In genomic region chr13:27663947-27664346, GRCh38 we compare ENCODE assay signal across 25 cellular contexts. TPM values are rescaled to one million over a fixed set of nuclear protein-coding genes. Genes with fewer than 3 reads are reported as not detected.
DNase-seq lines count a peak whose midpoint lies in the region; ATAC-seq and TF ChIP-seq lines count a peak whose summit lies in the region.
"Had no signal": no experiment of that assay in that cellular context is flagged by ENCODE, and none has a peak within 500 bp of the region (broad histone marks: within the 10 kb centered on the region; RNA-seq: fewer than 3 reads in every experiment).

No MANE protein-coding gene starts in this region.

- no peak for TF ChIP-seq CTCF in WTC11 (IDR thresholded peaks at IDR 0.05)
- peak; percentile 18 for TF ChIP-seq CTCF in left ventricle myocardium inferior (IDR thresholded peaks at IDR 0.05; ENCODE audit: borderline replicate concordance)

- in situ Hi-C loops in G401 (cut with HindIII; ENCODE audit: low sequenced_read_pairs) = no loop called here

- H3K27me3 ChIP-seq in left ventricle myocardium inferior (ENCODE audit: low read depth) = no peaks in the 10 kb centered on the region
- H3K27me3 ChIP-seq: colonic mucosa had no signal

- H3K4me3 ChIP-seq in left ventricle myocardium inferior = no peak overlapping the region
- H3K4me3 ChIP-seq: colonic mucosa, PC-9 had no signal

- ATAC-seq in WTC11 (peak; percentile 76), GM18858 (IDR thresholded peaks at IDR 0.05; ENCODE audit: unreplicated experiment) (no peak), GM21367 (IDR thresholded peaks at IDR 0.05; ENCODE audit: unreplicated experiment) (no peak)
- no peak for ATAC-seq in naive thymus-derived CD8-positive, alpha-beta T cell
- ATAC-seq: stimulated activated effector memory CD8-positive, alpha-beta T cell treated with anti-CD3 and anti-CD28 coated beads, Interleukin-12 subunit alpha, Interleukin-12 subunit beta, amount 100 ng/mL, for 72 hours had no signal

- intact Hi-C loops in left ventricle myocardium inferior (cut with micrococcal nuclease) = no loop called here

- CTCF ChIA-PET in WTC11 (lab: Charles Lee) = interaction anchor here (0.9 to 3.7 kb wide), 3 partner anchors 112 to 302 kb away, joined by 3 to 24 read pairs (median 4); no protein-coding TSS in a partner anchor

- no peak overlapping the region for H3K4me3 Mint-ChIP-seq in WTC11
- no peak overlapping the region for H3K4me3 Mint-ChIP-seq in naive thymus-derived CD8-positive, alpha-beta T cell
- H3K4me3 Mint-ChIP-seq: activated CD4-positive, alpha-beta memory T cell treated with anti-CD3 and anti-CD28 coated beads, Interleukin-2, amount 10 ng/mL, durations not matched to agents 7 days and 5 days; activated naive CD8-positive, alpha-beta T cell treated with anti-CD3 and anti-CD28 coated beads for 36 hours; nephron; stimulated activated effector memory CD8-positive, alpha-beta T cell treated with anti-CD3 and anti-CD28 coated beads, Interleukin-12 subunit alpha, Interleukin-12 subunit beta, amount 100 ng/mL, for 72 hours had no signal

- H3K9me3 Mint-ChIP-seq in WTC11 = no peaks in the 10 kb centered on the region
- H3K9me3 Mint-ChIP-seq in naive thymus-derived CD8-positive, alpha-beta T cell = no peaks in the 10 kb centered on the region
- H3K9me3 Mint-ChIP-seq: activated CD4-positive, alpha-beta memory T cell treated with anti-CD3 and anti-CD28 coated beads, Interleukin-2, amount 10 ng/mL, durations not matched to agents 7 days and 5 days; activated naive CD8-positive, alpha-beta T cell treated with anti-CD3 and anti-CD28 coated beads for 36 hours; nephron; stimulated activated effector memory CD8-positive, alpha-beta T cell treated with anti-CD3 and anti-CD28 coated beads, Interleukin-12 subunit alpha, Interleukin-12 subunit beta, amount 100 ng/mL, for 72 hours had no signal

- H3K27ac Mint-ChIP-seq in WTC11 = peak overlapping the region; percentile 33
- peak overlapping the region in 6 of 10 donors; percentile 30 to 75 (median 51) for H3K27ac Mint-ChIP-seq in naive thymus-derived CD8-positive, alpha-beta T cell
- H3K27ac Mint-ChIP-seq: activated CD4-positive, alpha-beta memory T cell treated with anti-CD3 and anti-CD28 coated beads, Interleukin-2, amount 10 ng/mL, durations not matched to agents 7 days and 5 days; activated naive CD8-positive, alpha-beta T cell treated with anti-CD3 and anti-CD28 coated beads for 36 hours; nephron; stimulated activated effector memory CD8-positive, alpha-beta T cell treated with anti-CD3 and anti-CD28 coated beads, Interleukin-12 subunit alpha, Interleukin-12 subunit beta, amount 100 ng/mL, for 72 hours had no signal

- H3K36me3 ChIP-seq in left ventricle myocardium inferior = peaks cover 7% of the 10 kb centered on the region
- H3K36me3 ChIP-seq: colonic mucosa had no signal

- H3K27ac ChIP-seq in left ventricle myocardium inferior (replicated peaks) = peak overlapping the region; percentile 15
- H3K27ac ChIP-seq: colonic mucosa, epithelial cell of prostate, PC-9 had no signal

- peak; percentile 32 for DNase-seq in G401 (ENCODE audit: low spot score)
- peak; percentile 34 for DNase-seq in WTC11 (ENCODE audit: low spot score)
- no peak for DNase-seq in left ventricle myocardium inferior
- no peak for DNase-seq in naive thymus-derived CD8-positive, alpha-beta T cell
- DNase-seq in NCI-H748 (lab: John Stamatoyannopoulos, UW; ENCODE audit: unreplicated experiment) = no peak
- DNase-seq in NCI-H345 (lab: John Stamatoyannopoulos, UW) = no peak
- DNase-seq: activated CD4-positive, alpha-beta memory T cell treated with anti-CD3 and anti-CD28 coated beads, Interleukin-2, amount 10 ng/mL, durations not matched to agents 7 days and 5 days; activated CD4-positive, alpha-beta T cell treated with anti-CD3 and anti-CD28 coated beads for 1 hour; activated effector memory CD4-positive, alpha-beta T cell treated with Interleukin-2 at 50 U/mL for 16 hours; activated naive CD8-positive, alpha-beta T cell treated with anti-CD3 and anti-CD28 coated beads for 36 hours; aorta; colonic mucosa; DMS79 treated with DMSO at 0.1 percent for 48 hours; effector CD4-positive, alpha-beta T cell; Kasumi-1; NCI-H1417 treated with DMSO at 0.1 percent for 48 hours; NCI-H2081; NCI-H2227 treated with DMSO at 0.1 percent for 48 hours; NCI-H526 treated with DMSO at 0.1 percent for 48 hours; PC-9 had no signal

- peaks cover 14% of the 10 kb centered on the region for H3K4me1 Mint-ChIP-seq in WTC11
- peaks cover 0 to 36% (median 10%) of the 10 kb centered on the region in 4 donors for H3K4me1 Mint-ChIP-seq in naive thymus-derived CD8-positive, alpha-beta T cell
- H3K4me1 Mint-ChIP-seq: activated CD4-positive, alpha-beta memory T cell treated with anti-CD3 and anti-CD28 coated beads, Interleukin-2, amount 10 ng/mL, durations not matched to agents 7 days and 5 days had no signal

- peaks cover 69% of the 10 kb centered on the region for H3K4me1 ChIP-seq in left ventricle myocardium inferior
- H3K4me1 ChIP-seq: colonic mucosa had no signal

- H3K36me3 Mint-ChIP-seq in WTC11 = peaks cover 7% of the 10 kb centered on the region; the same call in 1 of the 2 replicates
- peaks cover 0 to 23% (median 0%) of the 10 kb centered on the region in 3 donors for H3K36me3 Mint-ChIP-seq in naive thymus-derived CD8-positive, alpha-beta T cell

- no peaks in the 10 kb centered on the region for H3K9me3 ChIP-seq in left ventricle myocardium inferior (replicated peaks)
- H3K9me3 ChIP-seq: colonic mucosa had no signal

- no peaks in the 10 kb centered on the region for H3K27me3 Mint-ChIP-seq in WTC11 (ENCODE audit: low read depth)
- no peaks in the 10 kb centered on the region for H3K27me3 Mint-ChIP-seq in naive thymus-derived CD8-positive, alpha-beta T cell
- H3K27me3 Mint-ChIP-seq: activated CD4-positive, alpha-beta memory T cell treated with anti-CD3 and anti-CD28 coated beads, Interleukin-2, amount 10 ng/mL, durations not matched to agents 7 days and 5 days; activated naive CD8-positive, alpha-beta T cell treated with anti-CD3 and anti-CD28 coated beads for 36 hours had no signal

- POLR2A ChIA-PET in WTC11 (lab: Charles Lee) = no interaction called here
- POLR2A ChIA-PET in naive thymus-derived CD8-positive, alpha-beta T cell (lab: Charles Lee) = no interaction called here

TF ChIP-seq in WTC11, 78 proteins besides CTCF, POLR2A, EP300 and RAD21 (continues in another document):
- TF ChIP-seq FOXJ3 (CRISPR knock-in tag; IDR thresholded peaks at IDR 0.05; ENCODE audit: borderline replicate concordance) (no peak), ZNF416 (CRISPR knock-in tag; IDR thresholded peaks at IDR 0.05) (no peak), ZNF671 (CRISPR knock-in tag; IDR thresholded peaks at IDR 0.05) (no peak), SOX15 (CRISPR knock-in tag; IDR thresholded peaks at IDR 0.05) (no peak), GRHL2 (CRISPR knock-in tag; IDR thresholded peaks at IDR 0.05; ENCODE audit: insufficient replicate concordance, severe bottlenecking) (no peak), ZNF423 (CRISPR knock-in tag; IDR thresholded peaks at IDR 0.05) (no peak), JUN (CRISPR knock-in tag; IDR thresholded peaks at IDR 0.05) (no peak)
- TF ChIP-seq, protein P1, sequence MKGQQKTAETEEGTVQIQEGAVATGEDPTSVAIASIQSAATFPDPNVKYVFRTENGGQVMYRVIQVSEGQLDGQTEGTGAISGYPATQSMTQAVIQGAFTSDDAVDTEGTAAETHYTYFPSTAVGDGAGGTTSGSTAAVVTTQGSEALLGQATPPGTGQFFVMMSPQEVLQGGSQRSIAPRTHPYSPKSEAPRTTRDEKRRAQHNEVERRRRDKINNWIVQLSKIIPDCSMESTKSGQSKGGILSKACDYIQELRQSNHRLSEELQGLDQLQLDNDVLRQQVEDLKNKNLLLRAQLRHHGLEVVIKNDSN (CRISPR knock-in tag; IDR thresholded peaks at IDR 0.05) = peak; percentile 37; the same call in 1 of the 2 replicates
- TF ChIP-seq, protein P2, sequence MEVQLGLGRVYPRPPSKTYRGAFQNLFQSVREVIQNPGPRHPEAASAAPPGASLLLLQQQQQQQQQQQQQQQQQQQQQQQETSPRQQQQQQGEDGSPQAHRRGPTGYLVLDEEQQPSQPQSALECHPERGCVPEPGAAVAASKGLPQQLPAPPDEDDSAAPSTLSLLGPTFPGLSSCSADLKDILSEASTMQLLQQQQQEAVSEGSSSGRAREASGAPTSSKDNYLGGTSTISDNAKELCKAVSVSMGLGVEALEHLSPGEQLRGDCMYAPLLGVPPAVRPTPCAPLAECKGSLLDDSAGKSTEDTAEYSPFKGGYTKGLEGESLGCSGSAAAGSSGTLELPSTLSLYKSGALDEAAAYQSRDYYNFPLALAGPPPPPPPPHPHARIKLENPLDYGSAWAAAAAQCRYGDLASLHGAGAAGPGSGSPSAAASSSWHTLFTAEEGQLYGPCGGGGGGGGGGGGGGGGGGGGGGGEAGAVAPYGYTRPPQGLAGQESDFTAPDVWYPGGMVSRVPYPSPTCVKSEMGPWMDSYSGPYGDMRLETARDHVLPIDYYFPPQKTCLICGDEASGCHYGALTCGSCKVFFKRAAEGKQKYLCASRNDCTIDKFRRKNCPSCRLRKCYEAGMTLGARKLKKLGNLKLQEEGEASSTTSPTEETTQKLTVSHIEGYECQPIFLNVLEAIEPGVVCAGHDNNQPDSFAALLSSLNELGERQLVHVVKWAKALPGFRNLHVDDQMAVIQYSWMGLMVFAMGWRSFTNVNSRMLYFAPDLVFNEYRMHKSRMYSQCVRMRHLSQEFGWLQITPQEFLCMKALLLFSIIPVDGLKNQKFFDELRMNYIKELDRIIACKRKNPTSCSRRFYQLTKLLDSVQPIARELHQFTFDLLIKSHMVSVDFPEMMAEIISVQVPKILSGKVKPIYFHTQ (CRISPR knock-in tag; IDR thresholded peaks at IDR 0.05) = no peak
- TF ChIP-seq, protein P3, sequence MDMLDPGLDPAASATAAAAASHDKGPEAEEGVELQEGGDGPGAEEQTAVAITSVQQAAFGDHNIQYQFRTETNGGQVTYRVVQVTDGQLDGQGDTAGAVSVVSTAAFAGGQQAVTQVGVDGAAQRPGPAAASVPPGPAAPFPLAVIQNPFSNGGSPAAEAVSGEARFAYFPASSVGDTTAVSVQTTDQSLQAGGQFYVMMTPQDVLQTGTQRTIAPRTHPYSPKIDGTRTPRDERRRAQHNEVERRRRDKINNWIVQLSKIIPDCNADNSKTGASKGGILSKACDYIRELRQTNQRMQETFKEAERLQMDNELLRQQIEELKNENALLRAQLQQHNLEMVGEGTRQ (CRISPR knock-in tag; IDR thresholded peaks at IDR 0.05) = peak; percentile 46

RNA-seq across cellular contexts. Expression of gene POLR1D, which starts 42.3 kb away (rescaled TPM):
- 179 and 188 TPM in 2 replicates for total RNA-seq in G401 (2014; rRNA removed; shearing (Covaris generic))
- total RNA-seq in WTC11 (2021) (185 to 198 TPM (median 191 TPM) in 3 replicates), left ventricle myocardium inferior (73.5 TPM)
- 100 to 1,000 TPM; 160 to 165 TPM for total RNA-seq in naive thymus-derived CD8-positive, alpha-beta T cell
- 100 to 1,000 TPM; 115 to 136 (median 126) TPM for polyA plus RNA-seq in naive thymus-derived CD8-positive, alpha-beta T cell

RNA-seq across cellular contexts. Expression of gene LNX2, which starts 43.6 kb away (rescaled TPM):
- total RNA-seq in G401 (2014; rRNA removed; shearing (Covaris generic)) = 10.2 and 13.1 TPM in 2 replicates
- total RNA-seq in WTC11 (2021) (9.6 to 10.1 TPM (median 9.8 TPM) in 3 replicates), left ventricle myocardium inferior (11.2 TPM)
- 10 to 100 TPM; 10.0 to 10.8 TPM for total RNA-seq in naive thymus-derived CD8-positive, alpha-beta T cell
- 1 to 10 TPM; 2.5 to 3.1 (median 2.8) TPM for polyA plus RNA-seq in naive thymus-derived CD8-positive, alpha-beta T cell

Comparison
In these comparisons a context has a peak if more than half of its experiments do, and no peak if none do; other contexts are left out.
1. DNase-seq: peak in G401 (single experiment) and WTC11 (single experiment); none in left ventricle myocardium inferior (single experiment), naive thymus-derived CD8-positive, alpha-beta T cell (0 of 10), NCI-H748 (single experiment) and NCI-H345 (single experiment).